ENCODE assay signal across 1 cellular context in the genomic region with DNA sequence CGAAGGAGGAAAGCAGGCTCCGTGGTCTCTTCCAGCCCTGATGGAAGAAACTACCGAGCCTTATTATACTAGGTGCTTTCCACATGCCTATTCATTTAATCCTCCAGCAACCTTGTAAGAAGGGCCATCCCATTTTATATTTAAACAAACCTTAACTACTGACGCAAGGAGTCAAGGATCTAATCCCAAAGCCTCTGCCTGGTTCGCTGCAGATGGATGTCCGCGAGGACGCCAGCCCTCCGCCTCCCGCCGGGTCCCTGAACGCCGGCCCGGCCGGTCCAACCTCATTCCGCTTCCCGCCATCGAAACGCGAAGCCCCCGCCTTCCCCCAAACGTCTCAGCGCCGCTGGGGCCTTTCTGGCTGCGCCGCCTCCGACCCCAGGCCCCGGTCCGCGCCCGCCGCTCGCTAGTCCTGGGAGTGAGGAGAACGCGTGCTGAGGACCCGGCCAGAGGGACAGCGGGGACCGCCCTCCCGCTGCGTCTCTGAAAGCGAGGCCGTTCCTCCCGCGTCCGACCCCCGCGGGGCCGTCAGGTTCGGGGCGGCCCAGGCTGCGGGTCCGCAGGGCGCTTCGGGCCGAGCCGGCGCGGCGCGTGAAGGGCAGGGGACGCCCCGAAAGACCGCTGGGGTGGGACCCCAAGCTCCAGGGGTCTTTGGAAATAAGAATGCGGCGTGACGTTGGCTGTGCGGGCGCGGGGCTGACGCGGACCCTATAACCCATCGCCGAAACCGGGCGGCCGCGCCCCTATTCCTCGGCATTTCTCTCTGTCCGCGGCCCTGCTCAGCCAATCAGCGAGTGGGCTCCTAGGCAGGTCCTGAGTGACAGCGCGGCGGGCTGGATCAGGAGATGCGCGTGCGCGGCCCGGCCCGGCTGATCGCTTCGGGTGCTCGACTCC.
TF ChIP-seq lines count a peak whose summit lies in the region.

No MANE protein-coding gene starts in this region.

TF ChIP-seq in A549, 52 proteins besides CTCF, POLR2A, EP300 and RAD21 (continued from another document):
- TF ChIP-seq, protein P1, sequence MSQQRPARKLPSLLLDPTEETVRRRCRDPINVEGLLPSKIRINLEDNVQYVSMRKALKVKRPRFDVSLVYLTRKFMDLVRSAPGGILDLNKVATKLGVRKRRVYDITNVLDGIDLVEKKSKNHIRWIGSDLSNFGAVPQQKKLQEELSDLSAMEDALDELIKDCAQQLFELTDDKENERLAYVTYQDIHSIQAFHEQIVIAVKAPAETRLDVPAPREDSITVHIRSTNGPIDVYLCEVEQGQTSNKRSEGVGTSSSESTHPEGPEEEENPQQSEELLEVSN (IDR thresholded peaks at IDR 0.05; ENCODE audit: borderline replicate concordance, low read depth) = peak; percentile 65
